Comparison of ENCODE assay signal across 8 cellular contexts in genomic region chr4:78568640-78569261, GRCh38. TPM values are rescaled to one million over a fixed set of nuclear protein-coding genes. Genes with fewer than 3 reads are reported as not detected.
DNase-seq lines count a peak whose midpoint lies in the region; ATAC-seq and TF ChIP-seq lines count a peak whose summit lies in the region.
"Had no signal": no experiment of that assay in that cellular context is flagged by ENCODE, and none has a peak within 500 bp of the region (broad histone marks: within the 10 kb centered on the region; RNA-seq: fewer than 3 reads in every experiment).

No MANE protein-coding gene starts in this region.

- no peak overlapping the region for H3K4me3 ChIP-seq in fibroblast of the aortic adventitia (ENCODE audit: low read depth, low read length)
- no peak overlapping the region for H3K4me3 ChIP-seq in tibial nerve

- TF ChIP-seq CTCF in fibroblast of the aortic adventitia (IDR thresholded peaks at IDR 0.05; ENCODE audit: insufficient read depth, low read length), result no peak
- TF ChIP-seq CTCF in tibial nerve (IDR thresholded peaks at IDR 0.05), result no peak

- no peak for TF ChIP-seq EP300 in tibial nerve (IDR thresholded peaks at IDR 0.05)

- H3K27me3 ChIP-seq in tibial nerve, result no peaks in the 10 kb centered on the region

- DNase-seq in fibroblast of the aortic adventitia (ENCODE audit: low read depth) (peak; percentile 81), tibial nerve (ENCODE audit: low spot score in 2 of 2) (no peak), NCI-H345 treated with DMSO at 0.1 percent for 48 hours (lab: John Stamatoyannopoulos, UW; ENCODE audit: unreplicated experiment) (no peak), HK-2 (ENCODE audit: unreplicated experiment) (no peak)
- no peak for DNase-seq in activated naive CD4-positive, alpha-beta T cell (lab: John Stamatoyannopoulos, UW)
- DNase-seq: activated CD4-positive, alpha-beta memory T cell treated with anti-CD3 and anti-CD28 coated beads, Interleukin-2, amount 10 ng/mL, durations not matched to agents 7 days and 5 days had no signal

- 36 to 44% methylated on average over 3 of the region's 3 CpGs for WGBS in tibial nerve, 2 donors

- ATAC-seq in GM21381 (IDR thresholded peaks at IDR 0.05; ENCODE audit: unreplicated experiment) (peak; percentile 58), HG03354 (IDR thresholded peaks at IDR 0.05; ENCODE audit: poor library complexity, severe bottlenecking, unreplicated experiment) (peak; percentile 82)

- no peak for TF ChIP-seq POLR2A in tibial nerve (IDR thresholded peaks at IDR 0.05)

- H3K9me3 ChIP-seq in tibial nerve, result no peaks in the 10 kb centered on the region

- H3K4me1 ChIP-seq in tibial nerve, result peaks cover 0 to 62% (median 23%) of the 10 kb centered on the region in 4 donors

- H3K27ac ChIP-seq in tibial nerve, result peak overlapping the region; percentile 65 to 91 (median 86)

- peaks cover 0 to 6% (median 0%) of the 10 kb centered on the region in 3 donors for H3K36me3 ChIP-seq in tibial nerve

RNA-seq across cellular contexts. Expression of gene ANXA3, which starts 17.2 kb away (rescaled TPM):
- total RNA-seq in fibroblast of the aortic adventitia (ENCODE audit: low replicate concordance) (12.3 and 31.2 TPM in 2 replicates), tibial nerve (100 to 1,000 TPM in 2 of 4 donors, 10 to 100 TPM in 2; 29.7 to 170 (median 95.7) TPM)
